Comparison of ENCODE assay signal across 28 cellular contexts in the genomic region with DNA sequence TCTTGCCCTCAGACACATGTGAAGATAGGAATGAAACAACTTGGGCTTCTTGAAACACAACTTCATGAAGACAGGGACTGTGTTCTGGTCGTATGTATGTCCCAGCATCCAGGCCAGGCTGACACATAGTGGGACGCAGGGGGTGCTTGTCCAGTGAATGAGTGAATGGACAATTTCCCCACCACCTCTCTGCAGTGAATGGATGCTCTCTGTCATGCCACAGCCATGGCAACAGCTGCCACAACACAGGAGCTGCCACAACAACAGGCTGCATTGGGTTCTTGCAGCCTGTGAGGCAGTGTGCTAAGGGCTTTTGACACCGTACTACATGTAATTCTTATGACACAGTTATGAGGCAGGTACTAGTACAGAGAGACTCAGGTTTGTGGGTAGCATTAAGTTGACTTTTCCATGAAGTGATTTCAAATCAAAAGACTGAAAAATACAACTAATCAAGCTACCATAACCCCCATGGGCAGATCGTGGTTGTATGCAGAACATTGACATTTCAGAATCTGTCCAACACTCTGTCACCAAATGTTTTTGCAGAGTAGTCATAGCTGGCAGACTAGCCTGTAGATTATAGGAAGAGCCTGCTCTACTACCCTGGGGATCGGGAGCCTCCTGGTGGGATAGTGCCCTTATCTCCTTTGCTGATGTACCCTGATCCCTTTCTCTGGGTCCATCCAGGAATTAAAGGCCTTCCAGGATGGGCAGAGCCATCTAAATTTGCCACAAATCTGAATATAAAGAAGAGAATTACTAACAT. TPM values are rescaled to one million over a fixed set of nuclear protein-coding genes. Genes with fewer than 3 reads are reported as not detected.
DNase-seq lines count a peak whose midpoint lies in the region; ATAC-seq and TF ChIP-seq lines count a peak whose summit lies in the region.
"Had no signal": no experiment of that assay in that cellular context is flagged by ENCODE, and none has a peak within 500 bp of the region (broad histone marks: within the 10 kb centered on the region; RNA-seq: fewer than 3 reads in every experiment).

No MANE protein-coding gene starts in this region.

- ATAC-seq in left ventricle myocardium superior: peak; percentile 91
- ATAC-seq: activated CD4-positive, CD25-positive, alpha-beta regulatory T cell treated with anti-CD3 and anti-CD28 coated beads, Interleukin-2, amount 50 U/mL, for 24 hours; activated CD8-positive, alpha-beta T cell treated with anti-CD3 and anti-CD28 coated beads for 36 hours; body of pancreas; natural killer cell; Panc1; stimulated activated memory B cell treated with anti-CD40 and anti-IgM and Interleukin-4, amounts not matched to agents 10 μg/mL and 1 μg/mL and 100 μg/mL, for 72 hours had no signal

- no peaks in the 10 kb centered on the region for H3K36me3 Mint-ChIP-seq in activated CD4-positive, alpha-beta memory T cell treated with anti-CD3 and anti-CD28 coated beads for 36 hours
- H3K36me3 Mint-ChIP-seq: activated naive CD8-positive, alpha-beta T cell treated with anti-CD3 and anti-CD28 coated beads, Interleukin-2, amount 10 ng/mL, durations not matched to agents 7 days and 5 days; IgD-negative memory B cell; immature natural killer cell; natural killer cell; stimulated activated memory B cell treated with anti-CD40 and anti-IgM and Interleukin-4, amounts not matched to agents 10 μg/mL and 1 μg/mL and 100 μg/mL, for 72 hours had no signal

- H3K9me3 ChIP-seq in adipocyte (ENCODE audit: control insufficient read depth, low read length) (no peaks in the 10 kb centered on the region), esophagus muscularis mucosa (no peaks in the 10 kb centered on the region), Karpas-422 (ENCODE audit: low read length) (no peaks in the 10 kb centered on the region)
- H3K9me3 ChIP-seq: body of pancreas, ovary, SJSA1 had no signal

- H3K9me3 Mint-ChIP-seq in activated CD4-positive, alpha-beta memory T cell treated with anti-CD3 and anti-CD28 coated beads for 36 hours: no peaks in the 10 kb centered on the region
- H3K9me3 Mint-ChIP-seq: activated CD8-positive, alpha-beta T cell treated with anti-CD3 and anti-CD28 coated beads for 36 hours; activated naive CD8-positive, alpha-beta T cell treated with anti-CD3 and anti-CD28 coated beads, Interleukin-2, amount 10 ng/mL, durations not matched to agents 7 days and 5 days; IgD-negative memory B cell; immature natural killer cell; stimulated activated memory B cell treated with anti-CD40 and anti-IgM and Interleukin-4, amounts not matched to agents 10 μg/mL and 1 μg/mL and 100 μg/mL, for 72 hours had no signal

- H3K27ac ChIP-seq in esophagus muscularis mucosa (replicated peaks in 1 of 4): no peak overlapping the region
- H3K27ac ChIP-seq in Karpas-422 (ENCODE audit: low read length): no peak overlapping the region
- H3K27ac ChIP-seq: body of pancreas, C4-2B, ovary, SJSA1 had no signal

- WGBS in esophagus muscularis mucosa: 74% methylated on average over 5 of the region's 5 CpGs

- no peak overlapping the region for H3K4me2 ChIP-seq in Karpas-422 (ENCODE audit: low read depth, low read length, poor library complexity, severe bottlenecking)

- CTCF ChIA-PET in activated CD4-positive, alpha-beta memory T cell treated with anti-CD3 and anti-CD28 coated beads for 36 hours (lab: Charles Lee): no interaction called here

- H3K79me2 ChIP-seq in Karpas-422 (ENCODE audit: low read length): no peaks in the 10 kb centered on the region

- H3K36me3 ChIP-seq in adipocyte (ENCODE audit: control insufficient read depth, insufficient read depth, low read length, severe bottlenecking): no peaks in the 10 kb centered on the region
- H3K36me3 ChIP-seq in esophagus muscularis mucosa: no peaks in the 10 kb centered on the region
- no peaks in the 10 kb centered on the region for H3K36me3 ChIP-seq in Karpas-422 (ENCODE audit: insufficient read depth, low read length)
- H3K36me3 ChIP-seq: ovary, SJSA1 had no signal

- no peak for TF ChIP-seq POLR2A in esophagus muscularis mucosa (IDR thresholded peaks at IDR 0.05; ENCODE audit: low read depth)

- no peak for TF ChIP-seq EP300 in esophagus muscularis mucosa (IDR thresholded peaks at IDR 0.05)

- no peak overlapping the region for H2AFZ ChIP-seq in Karpas-422 (ENCODE audit: low read length)

- H4K20me1 ChIP-seq in Karpas-422 (ENCODE audit: insufficient read depth, low read depth, low read length): no peaks in the 10 kb centered on the region

- POLR2A ChIA-PET in activated CD4-positive, alpha-beta memory T cell treated with anti-CD3 and anti-CD28 coated beads for 36 hours (lab: Charles Lee): no interaction called here

- H3K4me1 ChIP-seq in adipocyte (ENCODE audit: control insufficient read depth, insufficient read depth, low read length) (no peaks in the 10 kb centered on the region), esophagus muscularis mucosa (peaks cover 0 to 7% (median 0%) of the 10 kb centered on the region in 4 donors), Karpas-422 (ENCODE audit: low read length) (no peaks in the 10 kb centered on the region)
- H3K4me1 ChIP-seq: body of pancreas, SJSA1 had no signal

- peak; percentile 20 for DNase-seq in Ammon's horn (ENCODE audit: low spot score)
- DNase-seq in M059J (ENCODE audit: low read depth): peak; percentile 14
- DNase-seq in adipocyte (ENCODE audit: low read depth): peak; percentile 1
- DNase-seq in left ventricle myocardium superior: peak; percentile 44
- DNase-seq in esophagus muscularis mucosa (ENCODE audit: extremely low spot score): no peak
- no peak for DNase-seq in Karpas-422
- no peak for DNase-seq in activated CD4-positive, alpha-beta memory T cell treated with anti-CD3 and anti-CD28 coated beads for 36 hours
- DNase-seq: activated CD8-positive, alpha-beta T cell treated with anti-CD3 and anti-CD28 coated beads for 36 hours; activated effector memory CD4-positive, alpha-beta T cell treated with Interleukin-2 at 50 U/mL for 16 hours; activated naive CD8-positive, alpha-beta T cell treated with anti-CD3 and anti-CD28 coated beads, Interleukin-2, amount 10 ng/mL, durations not matched to agents 7 days and 5 days; activated T-cell treated with anti-CD3 and anti-CD28 coated beads for 4 hours; body of pancreas; effector CD8-positive, alpha-beta T cell; erythroblast; foreskin melanocyte; hippocampal formation; immature natural killer cell; midbrain; natural killer cell; ovary; retina; stimulated activated CD4-positive, alpha-beta T cell treated with anti-CD3 and anti-CD28 coated beads, Interleukin-4, amount 100 ng/mL, for 1 hour had no signal

- H3K27me3 ChIP-seq in adipocyte (replicated peaks; ENCODE audit: control insufficient read depth, insufficient read depth, low read length): peaks cover 17% of the 10 kb centered on the region
- H3K27me3 ChIP-seq in esophagus muscularis mucosa: no peaks in the 10 kb centered on the region
- H3K27me3 ChIP-seq in Karpas-422 (ENCODE audit: low read length): no peaks in the 10 kb centered on the region
- H3K27me3 ChIP-seq: body of pancreas, ovary, SJSA1 had no signal

- no peak for TF ChIP-seq CTCF in esophagus muscularis mucosa (IDR thresholded peaks at IDR 0.05)

- H3K4me1 Mint-ChIP-seq in activated CD4-positive, alpha-beta memory T cell treated with anti-CD3 and anti-CD28 coated beads for 36 hours (ENCODE audit: low read depth): no peaks in the 10 kb centered on the region
- H3K4me1 Mint-ChIP-seq: activated naive CD8-positive, alpha-beta T cell treated with anti-CD3 and anti-CD28 coated beads, Interleukin-2, amount 10 ng/mL, durations not matched to agents 7 days and 5 days; IgD-negative memory B cell; immature natural killer cell; natural killer cell; stimulated activated memory B cell treated with anti-CD40 and anti-IgM and Interleukin-4, amounts not matched to agents 10 μg/mL and 1 μg/mL and 100 μg/mL, for 72 hours had no signal

- no peak overlapping the region for H3K27ac Mint-ChIP-seq in activated CD4-positive, alpha-beta memory T cell treated with anti-CD3 and anti-CD28 coated beads for 36 hours
- H3K27ac Mint-ChIP-seq: activated CD8-positive, alpha-beta T cell treated with anti-CD3 and anti-CD28 coated beads for 36 hours; activated naive CD8-positive, alpha-beta T cell treated with anti-CD3 and anti-CD28 coated beads, Interleukin-2, amount 10 ng/mL, durations not matched to agents 7 days and 5 days; IgD-negative memory B cell; immature natural killer cell; natural killer cell; stimulated activated memory B cell treated with anti-CD40 and anti-IgM and Interleukin-4, amounts not matched to agents 10 μg/mL and 1 μg/mL and 100 μg/mL, for 72 hours had no signal

- no peaks in the 10 kb centered on the region for H3K27me3 Mint-ChIP-seq in activated CD4-positive, alpha-beta memory T cell treated with anti-CD3 and anti-CD28 coated beads for 36 hours
- H3K27me3 Mint-ChIP-seq: activated CD8-positive, alpha-beta T cell treated with anti-CD3 and anti-CD28 coated beads for 36 hours; activated naive CD8-positive, alpha-beta T cell treated with anti-CD3 and anti-CD28 coated beads, Interleukin-2, amount 10 ng/mL, durations not matched to agents 7 days and 5 days; IgD-negative memory B cell; stimulated activated memory B cell treated with anti-CD40 and anti-IgM and Interleukin-4, amounts not matched to agents 10 μg/mL and 1 μg/mL and 100 μg/mL, for 72 hours had no signal

- intact Hi-C loops in left ventricle myocardium superior (cut with micrococcal nuclease): no loop called here
- intact Hi-C loops in esophagus muscularis mucosa (cut with DNase I): no loop called here
- intact Hi-C loops in activated CD4-positive, alpha-beta memory T cell treated with anti-CD3 and anti-CD28 coated beads for 36 hours (cut with micrococcal nuclease): no loop called here

- H3K4me3 ChIP-seq in adipocyte (ENCODE audit: low read length) (no peak overlapping the region), esophagus muscularis mucosa (no peak overlapping the region), Karpas-422 (ENCODE audit: low read length) (no peak overlapping the region)
- H3K4me3 ChIP-seq: body of pancreas, ovary, SJSA1 had no signal

- no peaks in the 10 kb centered on the region for H3K9me2 ChIP-seq in Karpas-422 (replicated peaks; ENCODE audit: insufficient read depth, low read length)

- H3K9ac ChIP-seq in adipocyte (ENCODE audit: low read length) (no peak overlapping the region), Karpas-422 (ENCODE audit: low read length) (no peak overlapping the region)

- no peak overlapping the region for H3K4me3 Mint-ChIP-seq in activated CD4-positive, alpha-beta memory T cell treated with anti-CD3 and anti-CD28 coated beads for 36 hours
- H3K4me3 Mint-ChIP-seq: activated CD8-positive, alpha-beta T cell treated with anti-CD3 and anti-CD28 coated beads for 36 hours; activated naive CD8-positive, alpha-beta T cell treated with anti-CD3 and anti-CD28 coated beads, Interleukin-2, amount 10 ng/mL, durations not matched to agents 7 days and 5 days; IgD-negative memory B cell; immature natural killer cell; natural killer cell; stimulated activated memory B cell treated with anti-CD40 and anti-IgM and Interleukin-4, amounts not matched to agents 10 μg/mL and 1 μg/mL and 100 μg/mL, for 72 hours had no signal

RNA-seq across cellular contexts. Expression of a gene that starts 40.8 kb away (rescaled TPM):
- total RNA-seq in M059J (2014; rRNA removed; shearing (Covaris generic)): 3.9 and 7.6 TPM in 2 replicates
- total RNA-seq in left ventricle myocardium superior: 4.9 TPM
- total RNA-seq in esophagus muscularis mucosa: 1 to 10 TPM; 3.7 to 9.5 (median 7.4) TPM
- total RNA-seq in Karpas-422 (2014; rRNA removed; shearing (Covaris generic); ENCODE audit: low replicate concordance): not detected in 2 replicates
- not detected for total RNA-seq in activated CD4-positive, alpha-beta memory T cell treated with anti-CD3 and anti-CD28 coated beads for 36 hours
- total RNA-seq: activated CD8-positive, alpha-beta T cell treated with anti-CD3 and anti-CD28 coated beads for 36 hours; activated naive CD8-positive, alpha-beta T cell treated with anti-CD3 and anti-CD28 coated beads, Interleukin-2, amount 10 ng/mL, durations not matched to agents 7 days and 5 days had no signal

Comparison
In these comparisons a context has a peak if more than half of its experiments do, and no peak if none do; other contexts are left out.
1. DNase-seq: peak in Ammon's horn (single experiment), M059J (single experiment), adipocyte (single experiment) and left ventricle myocardium superior (single experiment); none in esophagus muscularis mucosa (single experiment), Karpas-422 (single experiment) and activated CD4-positive, alpha-beta memory T cell treated with anti-CD3 and anti-CD28 coated beads for 36 hours (single experiment).